8 cellular contexts compared by ENCODE assay signal in the genomic region with DNA sequence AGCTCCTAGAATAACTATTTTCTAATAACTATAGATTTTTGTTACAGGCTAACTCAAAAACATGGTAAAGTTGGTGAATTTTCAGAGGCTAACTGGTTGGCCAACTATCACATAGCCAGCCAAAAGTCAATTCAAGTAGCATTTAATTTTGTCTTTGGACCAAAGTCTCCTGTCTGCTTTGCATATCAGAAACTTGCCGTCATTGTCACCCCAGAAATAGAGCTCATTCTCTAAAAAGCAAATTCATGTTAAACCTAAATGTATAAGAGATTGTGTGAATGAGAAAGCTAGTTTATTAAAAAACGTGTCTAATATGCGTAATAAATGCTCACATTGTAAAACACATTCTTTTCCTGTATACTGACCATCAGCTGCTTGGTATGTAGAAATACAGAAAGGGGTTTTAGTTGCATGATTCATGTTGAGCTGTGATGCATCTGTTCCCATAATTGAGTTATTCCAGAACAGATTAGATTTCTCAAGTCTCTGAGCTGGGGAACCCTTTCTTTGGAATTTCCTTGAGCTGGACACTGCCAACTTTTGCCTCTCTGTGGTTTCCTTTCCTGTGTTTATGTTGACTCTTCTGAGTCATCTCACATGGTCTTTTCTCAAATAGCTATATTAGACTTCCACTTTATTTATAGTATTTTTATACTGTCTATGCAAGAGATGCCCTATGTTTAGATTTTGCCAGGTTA. TPM values are rescaled to one million over a fixed set of nuclear protein-coding genes. Genes with fewer than 3 reads are reported as not detected.
A peak's percentile ranks its signal among the peaks of the same experiment; 100 is the strongest.
DNase-seq lines count a peak whose midpoint lies in the region; ATAC-seq and TF ChIP-seq lines count a peak whose summit lies in the region.

No MANE protein-coding gene starts in this region.

- no peak overlapping the region for H3K4me2 ChIP-seq in neuronal stem cell (ENCODE audit: insufficient read depth, low read length, poor library complexity, severe bottlenecking)

- H3K4me3 ChIP-seq in esophagus squamous epithelium (no peak overlapping the region), gastrocnemius medialis (no peak overlapping the region), neuronal stem cell (ENCODE audit: low read length in 2 of 2) (no peak overlapping the region)

- no peak overlapping the region for H3K18ac ChIP-seq in neuronal stem cell (ENCODE audit: low read length)

- H2BK15ac ChIP-seq in neuronal stem cell (ENCODE audit: low read length): no peak overlapping the region

- TF ChIP-seq CTCF in esophagus squamous epithelium (IDR thresholded peaks at IDR 0.05) (no peak), gastrocnemius medialis (IDR thresholded peaks at IDR 0.05 in 4 of 5, conservative IDR thresholded peaks at IDR 0.05 in 1 of 5) (no peak)

- H2AK5ac ChIP-seq in neuronal stem cell (ENCODE audit: low read depth, low read length): no peak overlapping the region

- no peaks in the 10 kb centered on the region for H3K27me3 ChIP-seq in esophagus squamous epithelium
- no peaks in the 10 kb centered on the region for H3K27me3 ChIP-seq in gastrocnemius medialis
- no peaks in the 10 kb centered on the region for H3K27me3 ChIP-seq in neuronal stem cell (ENCODE audit: control insufficient read depth in 3 of 3, insufficient read depth in 3 of 3, low read depth in 1 of 3, low read length in 3 of 3)

- H3K27ac ChIP-seq in esophagus squamous epithelium (peak overlapping the region; percentile 11 to 59 (median 22)), gastrocnemius medialis (peak overlapping the region in 1 of 4 donors; percentile 40), neuronal stem cell (replicated peaks; ENCODE audit: low read length) (no peak overlapping the region)

- no peak overlapping the region for H2BK120ac ChIP-seq in neuronal stem cell (ENCODE audit: low read depth, low read length)

- H4K8ac ChIP-seq in neuronal stem cell (ENCODE audit: low read depth, low read length): no peak overlapping the region

- H3K36me3 ChIP-seq in esophagus squamous epithelium (no peaks in the 10 kb centered on the region), gastrocnemius medialis (no peaks in the 10 kb centered on the region), neuronal stem cell (replicated peaks in 1 of 2; ENCODE audit: control insufficient read depth in 2 of 2, insufficient read depth in 2 of 2, low read length in 2 of 2) (no peaks in the 10 kb centered on the region)

- DNase-seq in NCI-H446 treated with DMSO at 0.1 percent for 48 hours (lab: John Stamatoyannopoulos, UW) (peak; percentile 21), esophagus squamous epithelium (lab: John Stamatoyannopoulos, UW) (no peak), gastrocnemius medialis (no peak), neuronal stem cell (ENCODE audit: low spot score) (no peak), hypothalamus (lab: John Stamatoyannopoulos, UW) (no peak), superior temporal gyrus (ENCODE audit: extremely low spot score) (no peak), cerebellum (ENCODE audit: low spot score) (no peak)

- peaks cover 2% of the 10 kb centered on the region for H3K79me1 ChIP-seq in neuronal stem cell (ENCODE audit: low read depth, low read length)

- intact Hi-C loops in esophagus squamous epithelium (cut with DNase I): loop anchor here (10.0 kb wide), 1 partner anchor 126 kb away; no protein-coding TSS in a partner anchor
- intact Hi-C loops in gastrocnemius medialis (cut with DNase I; ENCODE audit: low total_unique reads): loop anchor here (5.0 kb wide), 1 partner anchor 108 kb away; a partner anchor contains a TSS

- ATAC-seq in GM18907 (IDR thresholded peaks at IDR 0.05; ENCODE audit: unreplicated experiment): peak; percentile 59
- ATAC-seq in gastrocnemius medialis: peak; percentile 81 to 85

- no peak overlapping the region for H3K9ac ChIP-seq in neuronal stem cell (ENCODE audit: low read depth, low read length, poor library complexity)

- no peak overlapping the region for H4K91ac ChIP-seq in neuronal stem cell (ENCODE audit: low read depth, low read length, poor library complexity)

- peaks cover 9 to 35% (median 11%) of the 10 kb centered on the region in 3 donors for H3K4me1 ChIP-seq in esophagus squamous epithelium
- peaks cover 21 to 22% of the 10 kb centered on the region in 2 donors for H3K4me1 ChIP-seq in gastrocnemius medialis
- no peaks in the 10 kb centered on the region for H3K4me1 ChIP-seq in neuronal stem cell (ENCODE audit: control insufficient read depth in 2 of 2, insufficient read depth in 1 of 2, low read depth in 1 of 2, low read length in 2 of 2)

- in situ Hi-C loops in gastrocnemius medialis (cut with MboI; ENCODE audit: low sequenced_read_pairs in 4 of 4): no loop called here

- no peak overlapping the region for H2AFZ ChIP-seq in neuronal stem cell (ENCODE audit: low read length)

- 34 to 50% methylated on average over 3 of the region's 3 CpGs for WGBS in esophagus squamous epithelium, 2 donors
- WGBS in neuronal stem cell (ENCODE audit: extremely low coverage in 2 of 2, insufficient read length in 2 of 2, insufficient replicate concordance in 1 of 2), 2 donors: no CpG with 5 or more reads among the region's 3 CpGs

- H2BK5ac ChIP-seq in neuronal stem cell (ENCODE audit: low read length): no peak overlapping the region

- H3K23ac ChIP-seq in neuronal stem cell (ENCODE audit: low read depth, low read length, poor library complexity): no peak overlapping the region

- no peak overlapping the region for H3K14ac ChIP-seq in neuronal stem cell (ENCODE audit: low read length)

- H3K4ac ChIP-seq in neuronal stem cell (ENCODE audit: low read length): no peak overlapping the region

- no peak overlapping the region for H2BK12ac ChIP-seq in neuronal stem cell (ENCODE audit: low read length)

- H3K9me3 ChIP-seq in esophagus squamous epithelium (no peaks in the 10 kb centered on the region), gastrocnemius medialis (no peaks in the 10 kb centered on the region), neuronal stem cell (replicated peaks in 1 of 2; ENCODE audit: control insufficient read depth in 2 of 2, insufficient read depth in 1 of 2, low read depth in 1 of 2, low read length in 2 of 2) (peaks cover 0 to 6% of the 10 kb centered on the region in 2 donors)

- no peak for TF ChIP-seq POLR2A in esophagus squamous epithelium (IDR thresholded peaks at IDR 0.05)
- no peak for TF ChIP-seq POLR2A in gastrocnemius medialis (IDR thresholded peaks at IDR 0.05)

RNA-seq across cellular contexts. Expression of a gene that starts 7.3 kb away (rescaled TPM):
- total RNA-seq in esophagus squamous epithelium (10 to 100 TPM; 13.5 to 19.8 (median 14.4) TPM), gastrocnemius medialis (10 to 100 TPM in 1 of 4 donors, 1 to 10 TPM in 3; 5.9 to 17.4 (median 8.2) TPM), cerebellum (25.5 TPM)
- polyA plus RNA-seq in neuronal stem cell (2013, experiment 1 of 2): 10.0 TPM
- polyA plus RNA-seq in neuronal stem cell (2013, experiment 2 of 2): 10.2 TPM
